ENCODE assay signal across 20 cellular contexts in the genomic region with DNA sequence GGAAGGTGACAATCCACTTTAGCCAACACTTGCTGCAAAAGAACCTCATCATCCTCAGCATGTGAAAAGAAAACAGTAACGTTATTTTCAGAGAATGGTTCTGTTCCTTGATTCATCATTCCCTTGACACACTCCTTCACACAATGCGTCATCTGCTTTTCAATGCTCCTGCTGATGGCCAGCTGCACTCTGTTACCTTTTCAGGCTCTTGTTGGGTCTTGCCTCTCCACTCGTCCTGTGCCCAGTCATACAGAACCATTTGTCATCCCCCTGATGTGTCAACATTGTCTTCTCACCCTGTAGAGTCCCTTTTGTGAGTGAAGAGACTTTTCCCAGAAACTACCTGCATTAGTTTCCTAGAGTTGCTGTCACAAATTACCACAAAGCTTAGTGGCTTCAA.
DNase-seq lines count a peak whose midpoint lies in the region; FAIRE-seq and TF ChIP-seq lines count a peak whose summit lies in the region.
"Had no signal": no experiment of that assay in that cellular context is flagged by ENCODE, and none has a peak within 500 bp of the region (broad histone marks: within the 10 kb centered on the region; RNA-seq: fewer than 3 reads in every experiment).

No MANE protein-coding gene starts in this region.

- H3K27ac ChIP-seq in epithelial cell of prostate, result peak overlapping the region; percentile 82
- H3K27ac ChIP-seq: 22Rv1, brain microvascular endothelial cell, gastrocnemius medialis, spleen, testis had no signal

- H3K4me3 ChIP-seq in GM12865 (ENCODE audit: low read depth, low read length), result no peak overlapping the region
- H3K4me3 ChIP-seq: gastrocnemius medialis, spleen, testis had no signal

- TF ChIP-seq CTCF in GM12865 (IDR thresholded peaks at IDR 0.05; ENCODE audit: insufficient read depth, low read depth, low read length, missing control alignments), result no peak

- DNase-seq in NCI-H1417 (lab: John Stamatoyannopoulos, UW), result peak in 2 of 3 experiments; percentile 20 to 45
- no peak for DNase-seq in NCI-H1417 treated with DMSO at 0.1 percent for 48 hours (lab: John Stamatoyannopoulos, UW)
- DNase-seq in GM12865 (ENCODE audit: low read depth), result peak; percentile 10
- peak; percentile 68 for DNase-seq in RCC 7860 (ENCODE audit: low spot score)
- DNase-seq in epithelial cell of prostate (ENCODE audit: low read depth, low spot score), result peak; percentile 92
- DNase-seq in AG20443 (ENCODE audit: low spot score), result no peak
- no peak for DNase-seq in NCI-H748 treated with DMSO at 0.1 percent for 48 hours (lab: John Stamatoyannopoulos, UW)
- no peak for DNase-seq in NCI-H2107 treated with DMSO at 0.1 percent for 48 hours (lab: John Stamatoyannopoulos, UW; ENCODE audit: unreplicated experiment)
- DNase-seq: brain microvascular endothelial cell, DMS 273 treated with DMSO at 0.1 percent for 48 hours, gastrocnemius medialis, left cardiac atrium, midbrain, MM.1S, NCI-H1930, NCI-H526, OCI-M1, spleen, testis had no signal

- FAIRE-seq in RCC 7860 (lab: Jason Lieb, UNC), result no peak

Comparison
In these comparisons a context has a peak if more than half of its experiments do, and no peak if none do; other contexts are left out.
1. DNase-seq: peak in NCI-H1417 (2 of 3), GM12865 (single experiment), RCC 7860 (single experiment) and epithelial cell of prostate (single experiment); none in NCI-H1417 treated with DMSO at 0.1 percent for 48 hours (single experiment), AG20443 (single experiment), NCI-H748 treated with DMSO at 0.1 percent for 48 hours (single experiment) and NCI-H2107 treated with DMSO at 0.1 percent for 48 hours (single experiment).